2 cellular contexts compared by ENCODE assay signal in the genomic region with DNA sequence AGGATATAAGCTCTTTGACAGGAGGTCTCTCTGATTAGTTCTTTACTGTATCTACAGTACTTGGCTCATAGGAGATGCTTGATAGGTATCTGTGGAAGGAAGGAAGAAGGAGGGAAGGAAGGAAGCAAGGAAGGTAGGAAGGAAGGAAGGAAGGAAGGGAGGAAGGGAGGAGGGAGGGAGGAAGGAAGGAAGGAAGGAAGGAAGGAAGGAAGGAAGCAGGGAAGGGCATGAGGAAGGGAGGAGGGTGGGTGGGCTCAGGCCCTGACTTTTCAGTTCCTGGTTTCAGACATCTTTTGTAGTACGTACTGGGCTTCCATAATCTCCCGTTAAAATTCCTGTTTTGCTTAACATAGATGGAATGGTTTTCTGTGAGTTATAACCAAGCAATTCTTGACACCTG.
A peak's percentile ranks its signal among the peaks of the same experiment; 100 is the strongest.
TF ChIP-seq lines count a peak whose summit lies in the region.

No MANE protein-coding gene starts in this region.

TF ChIP-seq in IMR-90, 13 proteins besides CTCF, POLR2A, EP300 and RAD21:
- TF ChIP-seq FOS (IDR thresholded peaks at IDR 0.05; ENCODE audit: low read depth, low read length) (no peak), CEBPB (IDR thresholded peaks at IDR 0.05; ENCODE audit: low read depth, low read length) (no peak), SMC3 (IDR thresholded peaks at IDR 0.05; ENCODE audit: low read depth, low read length) (no peak), RFX5 (IDR thresholded peaks at IDR 0.05; ENCODE audit: low read depth, low read length) (no peak), MAZ (IDR thresholded peaks at IDR 0.05; ENCODE audit: borderline replicate concordance, low read depth, low read length) (no peak), BHLHE40 (IDR thresholded peaks at IDR 0.05; ENCODE audit: low read depth, low read length) (no peak), MAFK (IDR thresholded peaks at IDR 0.05; ENCODE audit: low read depth, low read length) (no peak), CHD1 (IDR thresholded peaks at IDR 0.05; ENCODE audit: low read depth, low read length) (no peak), RCOR1 (IDR thresholded peaks at IDR 0.05; ENCODE audit: insufficient replicate concordance, low read length) (no peak), MXI1 (IDR thresholded peaks at IDR 0.05; ENCODE audit: borderline replicate concordance, low read depth, low read length) (no peak), NFE2L2 (IDR thresholded peaks at IDR 0.05; ENCODE audit: low read depth, low read length) (no peak)
- TF ChIP-seq, protein P1, sequence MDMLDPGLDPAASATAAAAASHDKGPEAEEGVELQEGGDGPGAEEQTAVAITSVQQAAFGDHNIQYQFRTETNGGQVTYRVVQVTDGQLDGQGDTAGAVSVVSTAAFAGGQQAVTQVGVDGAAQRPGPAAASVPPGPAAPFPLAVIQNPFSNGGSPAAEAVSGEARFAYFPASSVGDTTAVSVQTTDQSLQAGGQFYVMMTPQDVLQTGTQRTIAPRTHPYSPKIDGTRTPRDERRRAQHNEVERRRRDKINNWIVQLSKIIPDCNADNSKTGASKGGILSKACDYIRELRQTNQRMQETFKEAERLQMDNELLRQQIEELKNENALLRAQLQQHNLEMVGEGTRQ (IDR thresholded peaks at IDR 0.05; ENCODE audit: low read depth, low read length): no peak
- TF ChIP-seq, protein P2, sequence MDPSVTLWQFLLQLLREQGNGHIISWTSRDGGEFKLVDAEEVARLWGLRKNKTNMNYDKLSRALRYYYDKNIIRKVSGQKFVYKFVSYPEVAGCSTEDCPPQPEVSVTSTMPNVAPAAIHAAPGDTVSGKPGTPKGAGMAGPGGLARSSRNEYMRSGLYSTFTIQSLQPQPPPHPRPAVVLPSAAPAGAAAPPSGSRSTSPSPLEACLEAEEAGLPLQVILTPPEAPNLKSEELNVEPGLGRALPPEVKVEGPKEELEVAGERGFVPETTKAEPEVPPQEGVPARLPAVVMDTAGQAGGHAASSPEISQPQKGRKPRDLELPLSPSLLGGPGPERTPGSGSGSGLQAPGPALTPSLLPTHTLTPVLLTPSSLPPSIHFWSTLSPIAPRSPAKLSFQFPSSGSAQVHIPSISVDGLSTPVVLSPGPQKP (IDR thresholded peaks at IDR 0.05; ENCODE audit: borderline replicate concordance, low read depth, low read length): no peak

TF ChIP-seq in K562, 482 proteins besides CTCF, POLR2A, EP300 and RAD21:
- TF ChIP-seq ETV1 (tag; conservative IDR thresholded peaks at IDR 0.05; ENCODE audit: low read depth) (0 out of 2 replicates have a peak, but pooled peaks have one; percentile 22), ATF1 (CRISPR knock-in tag; IDR thresholded peaks at IDR 0.05) (no peak), ATF1 (tag; IDR thresholded peaks at IDR 0.05) (no peak)
